In genomic region chr11:10457901-10458300, GRCh38 we compare ENCODE assay signal across 16 cellular contexts. TPM values are rescaled to one million over a fixed set of nuclear protein-coding genes. Genes with fewer than 3 reads are reported as not detected.
A peak's percentile ranks its signal among the peaks of the same experiment; 100 is the strongest.
DNase-seq lines count a peak whose midpoint lies in the region; ATAC-seq and TF ChIP-seq lines count a peak whose summit lies in the region.
"Had no signal": no experiment of that assay in that cellular context is flagged by ENCODE, and none has a peak within 500 bp of the region (broad histone marks: within the 10 kb centered on the region; RNA-seq: fewer than 3 reads in every experiment).

No MANE protein-coding gene starts in this region.

- H3K4me3 Mint-ChIP-seq in activated T-cell treated with anti-CD3 and anti-CD28 coated beads, Interleukin-2, amount 50 U/mL, for 72 hours, result peak overlapping the region; percentile 85 to 89
- peak overlapping the region; percentile 89 for H3K4me3 Mint-ChIP-seq in dendritic cell treated with granulocyte-macrophage colony-stimulating factor and Interleukin-4, amounts not matched to agents 40 ng/mL and 50 ng/mL, for 4 days
- peak overlapping the region; percentile 93 for H3K4me3 Mint-ChIP-seq in stimulated activated memory B cell treated with anti-CD40 and anti-IgM and Interleukin-4, amounts not matched to agents 10 μg/mL and 1 μg/mL and 100 μg/mL, for 72 hours
- H3K4me3 Mint-ChIP-seq: mesothelial cell of epicardium had no signal

- H2AFZ ChIP-seq in OCI-LY3 (ENCODE audit: low read depth, low read length), result no peak overlapping the region

- peaks cover 28% of the 10 kb centered on the region for H3K36me3 ChIP-seq in OCI-LY3 (replicated peaks; ENCODE audit: low read depth, low read length)
- no peaks in the 10 kb centered on the region for H3K36me3 ChIP-seq in breast epithelium
- H3K36me3 ChIP-seq: pancreas had no signal

- H3K4me3 ChIP-seq in OCI-LY3 (ENCODE audit: low read length), result no peak overlapping the region; the same call in 1 of the 2 replicates
- H3K4me3 ChIP-seq in breast epithelium, result no peak overlapping the region
- H3K4me3 ChIP-seq: upper lobe of right lung had no signal

- no peak for TF ChIP-seq POLR2A in breast epithelium (IDR thresholded peaks at IDR 0.05)

- no peak overlapping the region for H3K9ac ChIP-seq in OCI-LY3 (ENCODE audit: low read length)

- peaks cover 9 to 13% of the 10 kb centered on the region in 2 donors for H3K36me3 Mint-ChIP-seq in activated T-cell treated with anti-CD3 and anti-CD28 coated beads, Interleukin-2, amount 50 U/mL, for 72 hours (ENCODE audit: insufficient read depth in 2 of 2)
- peaks cover 33% of the 10 kb centered on the region for H3K36me3 Mint-ChIP-seq in dendritic cell treated with granulocyte-macrophage colony-stimulating factor and Interleukin-4, amounts not matched to agents 40 ng/mL and 50 ng/mL, for 4 days (ENCODE audit: low read depth)
- H3K36me3 Mint-ChIP-seq in stimulated activated memory B cell treated with anti-CD40 and anti-IgM and Interleukin-4, amounts not matched to agents 10 μg/mL and 1 μg/mL and 100 μg/mL, for 72 hours, result peaks cover 12% of the 10 kb centered on the region

- H3K27ac Mint-ChIP-seq in activated T-cell treated with anti-CD3 and anti-CD28 coated beads, Interleukin-2, amount 50 U/mL, for 72 hours, result peak overlapping the region; percentile 81
- H3K27ac Mint-ChIP-seq in dendritic cell treated with granulocyte-macrophage colony-stimulating factor and Interleukin-4, amounts not matched to agents 40 ng/mL and 50 ng/mL, for 4 days, result peak overlapping the region; percentile 89
- H3K27ac Mint-ChIP-seq in stimulated activated memory B cell treated with anti-CD40 and anti-IgM and Interleukin-4, amounts not matched to agents 10 μg/mL and 1 μg/mL and 100 μg/mL, for 72 hours, result peak overlapping the region; percentile 95
- H3K27ac Mint-ChIP-seq: mesothelial cell of epicardium had no signal

- H3K4me1 ChIP-seq in OCI-LY3 (ENCODE audit: low read length) (peaks cover 73% of the 10 kb centered on the region), breast epithelium (no peaks in the 10 kb centered on the region)
- H3K4me1 ChIP-seq: pancreas had no signal

- H3K27ac ChIP-seq in OCI-LY3 (ENCODE audit: low read length) (no peak overlapping the region), breast epithelium (no peak overlapping the region)
- H3K27ac ChIP-seq: pancreas, upper lobe of right lung had no signal

- peak overlapping the region; percentile 93 for H3K4me2 ChIP-seq in OCI-LY3 (ENCODE audit: low read length)

- H3K27me3 Mint-ChIP-seq in activated T-cell treated with anti-CD3 and anti-CD28 coated beads, Interleukin-2, amount 50 U/mL, for 72 hours (ENCODE audit: low read depth), result no peaks in the 10 kb centered on the region
- H3K27me3 Mint-ChIP-seq in dendritic cell treated with granulocyte-macrophage colony-stimulating factor and Interleukin-4, amounts not matched to agents 40 ng/mL and 50 ng/mL, for 4 days, result no peaks in the 10 kb centered on the region
- H3K27me3 Mint-ChIP-seq in stimulated activated memory B cell treated with anti-CD40 and anti-IgM and Interleukin-4, amounts not matched to agents 10 μg/mL and 1 μg/mL and 100 μg/mL, for 72 hours, result no peaks in the 10 kb centered on the region

- peaks cover 15% of the 10 kb centered on the region for H3K27me3 ChIP-seq in OCI-LY3 (ENCODE audit: low read depth, low read length)
- no peaks in the 10 kb centered on the region for H3K27me3 ChIP-seq in breast epithelium
- H3K27me3 ChIP-seq: pancreas, upper lobe of right lung had no signal

- H3K9me3 Mint-ChIP-seq in activated T-cell treated with anti-CD3 and anti-CD28 coated beads, Interleukin-2, amount 50 U/mL, for 72 hours, result no peaks in the 10 kb centered on the region
- no peaks in the 10 kb centered on the region for H3K9me3 Mint-ChIP-seq in dendritic cell treated with granulocyte-macrophage colony-stimulating factor and Interleukin-4, amounts not matched to agents 40 ng/mL and 50 ng/mL, for 4 days
- no peaks in the 10 kb centered on the region for H3K9me3 Mint-ChIP-seq in stimulated activated memory B cell treated with anti-CD40 and anti-IgM and Interleukin-4, amounts not matched to agents 10 μg/mL and 1 μg/mL and 100 μg/mL, for 72 hours
- H3K9me3 Mint-ChIP-seq: mesothelial cell of epicardium had no signal

- H4K20me1 ChIP-seq in OCI-LY3 (ENCODE audit: insufficient read depth, low read length), result no peaks in the 10 kb centered on the region; the same call in 1 of the 2 replicates

- no peak for DNase-seq in activated T-cell treated with anti-CD3 and anti-CD28 coated beads, Interleukin-2, amount 50 U/mL, for 72 hours
- no peak for DNase-seq in activated T-cell treated with anti-CD3 and anti-CD28 coated beads, Interleukin-2, amount 50 U/mL, for 48 hours
- DNase-seq in breast epithelium (ENCODE audit: low spot score in 2 of 2), result no peak
- DNase-seq: DMS53; foreskin fibroblast; NCI-H1105; NCI-H446; pancreas; stimulated activated CD4-positive, alpha-beta T cell treated with anti-CD3 and anti-CD28 coated beads, Interleukin-15, amount 100 ng/mL, for 24 hours; upper lobe of right lung had no signal

- H3K79me2 ChIP-seq in OCI-LY3 (ENCODE audit: low read length), result peaks cover 38% of the 10 kb centered on the region

- H3K9me3 ChIP-seq in OCI-LY3 (ENCODE audit: insufficient read depth, low read length), result no peaks in the 10 kb centered on the region
- H3K9me3 ChIP-seq in breast epithelium, result no peaks in the 10 kb centered on the region
- H3K9me3 ChIP-seq: pancreas, upper lobe of right lung had no signal

- peaks cover 78% of the 10 kb centered on the region for H3K4me1 Mint-ChIP-seq in activated T-cell treated with anti-CD3 and anti-CD28 coated beads, Interleukin-2, amount 50 U/mL, for 72 hours (ENCODE audit: low read depth)
- H3K4me1 Mint-ChIP-seq in dendritic cell treated with granulocyte-macrophage colony-stimulating factor and Interleukin-4, amounts not matched to agents 40 ng/mL and 50 ng/mL, for 4 days (ENCODE audit: low read depth), result peaks cover 75% of the 10 kb centered on the region
- H3K4me1 Mint-ChIP-seq in stimulated activated memory B cell treated with anti-CD40 and anti-IgM and Interleukin-4, amounts not matched to agents 10 μg/mL and 1 μg/mL and 100 μg/mL, for 72 hours, result peaks cover 84% of the 10 kb centered on the region

- no peak for ATAC-seq in activated T-cell treated with anti-CD3 and anti-CD28 coated beads, Interleukin-2, amount 50 U/mL, for 72 hours (replicated peaks in 1 of 2)
- no peak for ATAC-seq in stimulated activated memory B cell treated with anti-CD40 and anti-IgM and Interleukin-4, amounts not matched to agents 10 μg/mL and 1 μg/mL and 100 μg/mL, for 72 hours
- ATAC-seq in GM18861 (IDR thresholded peaks at IDR 0.05; ENCODE audit: unreplicated experiment), result no peak
- ATAC-seq in GM19452 (IDR thresholded peaks at IDR 0.05; ENCODE audit: unreplicated experiment), result no peak
- ATAC-seq: pancreas, upper lobe of right lung had no signal

- intact Hi-C loops in dendritic cell treated with granulocyte-macrophage colony-stimulating factor and Interleukin-4, amounts not matched to agents 40 ng/mL and 50 ng/mL, for 4 days (cut with micrococcal nuclease), result loop anchor here (2.0 to 5.0 kb wide), 2 partner anchors 43 to 44 kb away; no protein-coding TSS in a partner anchor
- intact Hi-C loops in breast epithelium (cut with DNase I; ENCODE audit: low total_unique reads), result no loop called here

- no peak for TF ChIP-seq CTCF in OCI-LY3 (IDR thresholded peaks at IDR 0.05; ENCODE audit: low read depth, low read length)
- no peak for TF ChIP-seq CTCF in breast epithelium (IDR thresholded peaks at IDR 0.05)

RNA-seq across cellular contexts. Expression of gene AMPD3, which starts 2.8 kb away (rescaled TPM):
- 10 to 100 TPM; 21.6 to 28.8 TPM for total RNA-seq in activated T-cell treated with anti-CD3 and anti-CD28 coated beads, Interleukin-2, amount 50 U/mL, for 72 hours
- 1 to 10 TPM; 6.2 to 6.6 (median 6.4) TPM for total RNA-seq in breast epithelium
